In genomic region chr17:82704886-82705285, GRCh38 we compare ENCODE assay signal across 17 cellular contexts. TPM values are rescaled to one million over a fixed set of nuclear protein-coding genes. Genes with fewer than 3 reads are reported as not detected.
DNase-seq lines count a peak whose midpoint lies in the region; ATAC-seq, FAIRE-seq and TF ChIP-seq lines count a peak whose summit lies in the region.
"Had no signal": no experiment of that assay in that cellular context is flagged by ENCODE, and none has a peak within 500 bp of the region (broad histone marks: within the 10 kb centered on the region; RNA-seq: fewer than 3 reads in every experiment).

No MANE protein-coding gene starts in this region.

- ATAC-seq in GM19328 (IDR thresholded peaks at IDR 0.05; ENCODE audit: unreplicated experiment): no peak
- no peak for ATAC-seq in HG02798 (IDR thresholded peaks at IDR 0.05; ENCODE audit: poor library complexity, unreplicated experiment)
- ATAC-seq: A549, GM12878 had no signal

- H3K36me3 Mint-ChIP-seq in neural crest cell (ENCODE audit: low read depth): no peaks in the 10 kb centered on the region
- H3K36me3 Mint-ChIP-seq: CD4-positive, CD25-positive, alpha-beta regulatory T cell had no signal

- H2BK20ac ChIP-seq in H1 (ENCODE audit: low read length): no peak overlapping the region

- TF ChIP-seq CTCF in Peyer's patch (IDR thresholded peaks at IDR 0.05): no peak
- TF ChIP-seq CTCF in H1 (IDR thresholded peaks at IDR 0.05; ENCODE audit: control extremely low read depth in 1 of 3, insufficient read depth in 1 of 3, low read depth in 1 of 3, low read length in 3 of 3): no peak
- no peak for TF ChIP-seq CTCF in neural crest cell (conservative IDR thresholded peaks at IDR 0.05)

- FAIRE-seq in H1 (lab: Jason Lieb, UNC): no peak
- FAIRE-seq: A549, GM12878, GM18507 had no signal

- H3K4me1 ChIP-seq in Peyer's patch (peaks cover 0 to 25% (median 6%) of the 10 kb centered on the region in 4 donors), H1 (replicated peaks in 1 of 4; ENCODE audit: control insufficient read depth in 3 of 4, insufficient read depth in 4 of 4, low read length in 3 of 4) (no peaks in the 10 kb centered on the region)

- no peak overlapping the region for H3K14ac ChIP-seq in H1 (ENCODE audit: insufficient read length)

- in situ Hi-C loops in G401 (cut with HindIII; ENCODE audit: low sequenced_read_pairs): no loop called here

- H2AFZ ChIP-seq in H1 (ENCODE audit: low read length): no peak overlapping the region

- H4K8ac ChIP-seq in H1 (ENCODE audit: extremely low read depth, insufficient read depth, low read length): no peak overlapping the region; the same call in 1 of the 2 replicates

- no peak overlapping the region for H2BK12ac ChIP-seq in H1 (ENCODE audit: low read depth, low read length)

- H3K9me3 ChIP-seq in Peyer's patch (no peaks in the 10 kb centered on the region), H1 (ENCODE audit: insufficient read depth in 2 of 2, low read depth in 1 of 2, low read length in 1 of 2) (no peaks in the 10 kb centered on the region)
- H3K9me3 ChIP-seq: A549 had no signal

- TF ChIP-seq EP300 in H1 (IDR thresholded peaks at IDR 0.05; ENCODE audit: borderline replicate concordance in 1 of 2, low read depth in 2 of 2, low read length in 2 of 2): no peak

- H3K18ac ChIP-seq in H1 (ENCODE audit: extremely low read depth, low read length): no peak overlapping the region

- 78% methylated on average over 13 of the region's 13 CpGs; no CpG with 5 or more reads in 1 of the 2 experiments for WGBS in H1 (ENCODE audit: extremely low coverage in 1 of 2, insufficient coverage in 1 of 2, insufficient read length in 1 of 2, insufficient replicate concordance in 2 of 2, low coverage in 1 of 2, low lambda C conversion rate in 2 of 2, missing lambda C conversion rate in 1 of 2), 2 experiments

- H3K79me1 ChIP-seq in H1 (ENCODE audit: low read depth, low read length): no peaks in the 10 kb centered on the region

- H3K4me1 Mint-ChIP-seq in neural crest cell: no peaks in the 10 kb centered on the region

- no peak overlapping the region for H2BK15ac ChIP-seq in H1 (ENCODE audit: low read length)

- CTCF ChIA-PET in H1 (lab: Charles Lee; ENCODE audit: partially characterized antibody): interaction anchor here (1.9 kb wide), 1 partner anchor 71 kb away, joined by 4 read pairs; no protein-coding TSS in a partner anchor

- H4K91ac ChIP-seq in H1 (replicated peaks; ENCODE audit: insufficient read length, low read length): peak overlapping the region; percentile 27

- TF ChIP-seq POLR2A in Peyer's patch (IDR thresholded peaks at IDR 0.05) (no peak), H1 (IDR thresholded peaks at IDR 0.05; ENCODE audit: control extremely low read depth in 1 of 2, low read depth in 2 of 2, low read length in 2 of 2) (no peak)

- H3K27me3 ChIP-seq in Peyer's patch (no peaks in the 10 kb centered on the region), H1 (replicated peaks in 1 of 4; ENCODE audit: control insufficient read depth in 3 of 4, extremely low read depth in 1 of 4, insufficient read depth in 3 of 4, low read length in 3 of 4) (0 out of 7 replicates have a peak, but pooled peaks cover 0 to 5% (median 0%) of the 10 kb centered on the region in 4 experiments)

- H4K5ac ChIP-seq in H1 (ENCODE audit: insufficient read length, low read depth, low read length): no peak overlapping the region

- no peak for DNase-seq in Peyer's patch
- no peak for DNase-seq in H1 (ENCODE audit: low read depth in 1 of 2, low spot score in 2 of 2)
- DNase-seq in neural crest cell (ENCODE audit: low read depth, low spot score): no peak
- DNase-seq in NCI-H2081 (lab: John Stamatoyannopoulos, UW): no peak
- DNase-seq in G401 (ENCODE audit: low spot score): no peak
- DNase-seq: CD4-positive, CD25-positive, alpha-beta regulatory T cell; DMS 273 treated with DMSO at 0.1 percent for 48 hours; HCEC 1CT; HFFc6; KBM-7 had no signal

- no peak overlapping the region for H2BK5ac ChIP-seq in H1 (ENCODE audit: low read depth, low read length)

- TF ChIP-seq RAD21 in H1 (IDR thresholded peaks at IDR 0.05 in 1 of 2, conservative IDR thresholded peaks at IDR 0.05 in 1 of 2; ENCODE audit: low read depth in 2 of 2, low read length in 2 of 2): no peak

- peaks cover 14% of the 10 kb centered on the region for H3K27me3 Mint-ChIP-seq in neural crest cell (ENCODE audit: low read depth)
- H3K27me3 Mint-ChIP-seq: CD4-positive, CD25-positive, alpha-beta regulatory T cell had no signal

- H3K9me3 Mint-ChIP-seq in neural crest cell: no peaks in the 10 kb centered on the region
- H3K9me3 Mint-ChIP-seq: CD4-positive, CD25-positive, alpha-beta regulatory T cell; HFFc6 had no signal

- no peak overlapping the region for H3K27ac Mint-ChIP-seq in neural crest cell (ENCODE audit: unreplicated experiment)
- H3K27ac Mint-ChIP-seq: CD4-positive, CD25-positive, alpha-beta regulatory T cell; HFFc6 had no signal

- H3K23ac ChIP-seq in H1 (ENCODE audit: insufficient read length): no peak overlapping the region

- no peak overlapping the region for H2BK120ac ChIP-seq in H1 (replicated peaks; ENCODE audit: low read depth, low read length)

- no peak overlapping the region for H2AK5ac ChIP-seq in H1 (ENCODE audit: low read depth, low read length)

- no peak overlapping the region for H3K9ac ChIP-seq in H1 (replicated peaks in 1 of 4; ENCODE audit: extremely low read depth in 1 of 4, low read depth in 3 of 4, low read length in 3 of 4)

- H3K36me3 ChIP-seq in Peyer's patch: no peaks in the 10 kb centered on the region
- H3K36me3 ChIP-seq in H1 (ENCODE audit: control insufficient read depth in 2 of 4, insufficient read depth in 4 of 4, low read length in 3 of 4): no peaks in the 10 kb centered on the region

- no peaks in the 10 kb centered on the region for H3K23me2 ChIP-seq in H1 (ENCODE audit: low read depth, low read length)

- POLR2A ChIA-PET in H1 (lab: Charles Lee; ENCODE audit: partially characterized antibody): interaction anchor here (1.1 kb wide), 1 partner anchor 10 kb away, joined by 3 read pairs; no protein-coding TSS in a partner anchor

- H3K4me2 ChIP-seq in H1 (ENCODE audit: insufficient read depth in 1 of 2, low read depth in 2 of 2, low read length in 2 of 2): no peak overlapping the region

- H3K4me3 Mint-ChIP-seq in neural crest cell: peak overlapping the region; percentile 34
- H3K4me3 Mint-ChIP-seq: HFFc6 had no signal

- no peak overlapping the region for H3K4ac ChIP-seq in H1 (replicated peaks; ENCODE audit: insufficient read length, low read depth, low read length)

- H3K79me2 ChIP-seq in H1 (ENCODE audit: control insufficient read depth in 1 of 2, insufficient read depth in 2 of 2, low read length in 2 of 2): no peaks in the 10 kb centered on the region

- no peaks in the 10 kb centered on the region for H4K20me1 ChIP-seq in H1 (replicated peaks in 1 of 2; ENCODE audit: control insufficient read depth in 1 of 2, insufficient read depth in 2 of 2, low read length in 2 of 2)

- H3K4me3 ChIP-seq in Peyer's patch (peak overlapping the region in 1 of 4 donors; percentile 41), H1 (ENCODE audit: extremely low read depth in 1 of 4, insufficient read depth in 2 of 4, low read depth in 3 of 4, low read length in 4 of 4) (no peak overlapping the region)
- H3K4me3 ChIP-seq: A549, GM12878 had no signal

- H3K27ac ChIP-seq in Peyer's patch (peak overlapping the region in 3 of 4 donors; percentile 57 to 92 (median 75)), H1 (ENCODE audit: low read depth, low read length) (no peak overlapping the region)
- H3K27ac ChIP-seq: A549 had no signal

- no peak overlapping the region for H3K56ac ChIP-seq in H1 (replicated peaks; ENCODE audit: insufficient read length, low read depth, low read length)

RNA-seq across cellular contexts. Expression of gene RAB40B, which starts 6.4 kb away (rescaled TPM):
- total RNA-seq in Peyer's patch (10 to 100 TPM; 13.3 to 63.5 (median 29.1) TPM), neural crest cell (5.6 and 8.9 TPM in 2 replicates)
- 3.1 and 3.3 TPM in 2 replicates for total RNA-seq in H1 (2021; fragmentation: NEBNext Ultra II Directional; extraction: Animal tissue kit (Norgen Biotek cat#: 25700))
- 4.6 and 7.1 TPM in 2 replicates for polyA plus RNA-seq in H1 (2011; rRNA removed)
- polyA plus RNA-seq in H1 (2011; cell fraction: cytosol; rRNA removed): 2.9 TPM
- polyA plus RNA-seq in H1 (2011; cell fraction: nucleus; rRNA removed): 5.8 TPM
- 4.1 to 5.9 TPM (median 4.3 TPM) in 4 replicates for polyA plus RNA-seq in H1 (2012, experiment 1 of 2)
- 13.5 TPM for polyA plus RNA-seq in H1 (2012, experiment 2 of 2)
- 2.4 TPM for polyA plus RNA-seq in H1 (2013, experiment 1 of 2)
- polyA plus RNA-seq in H1 (2013, experiment 2 of 2): 3.6 TPM
- polyA minus RNA-seq in H1 (2011; rRNA and poly(A)+ RNA removed): 0.95 and 1.5 TPM in 2 replicates
- polyA minus RNA-seq in H1 (2011; cell fraction: cytosol; rRNA and poly(A)+ RNA removed): 1.1 TPM
- polyA minus RNA-seq in H1 (2011; cell fraction: nucleus; rRNA and poly(A)+ RNA removed): 1.8 TPM
- 28.7 and 37.8 TPM in 2 replicates for total RNA-seq in G401 (2014; rRNA removed; shearing (Covaris generic))

RNA-seq across cellular contexts. Expression of gene FN3KRP, which starts 11.6 kb away (rescaled TPM):
- total RNA-seq in Peyer's patch: 10 to 100 TPM; 15.5 to 33.0 (median 19.7) TPM
- total RNA-seq in H1 (2021; fragmentation: NEBNext Ultra II Directional; extraction: Animal tissue kit (Norgen Biotek cat#: 25700)): 21.4 and 23.3 TPM in 2 replicates
- polyA plus RNA-seq in H1 (2011; rRNA removed): 17.1 and 18.1 TPM in 2 replicates
- polyA plus RNA-seq in H1 (2011; cell fraction: cytosol; rRNA removed): 17.3 TPM
- polyA plus RNA-seq in H1 (2011; cell fraction: nucleus; rRNA removed): 19.5 TPM
- 29.8 to 30.3 TPM (median 30.2 TPM) in 4 replicates for polyA plus RNA-seq in H1 (2012, experiment 1 of 2)
- polyA plus RNA-seq in H1 (2012, experiment 2 of 2): 18.4 TPM
- 13.8 TPM for polyA plus RNA-seq in H1 (2013, experiment 1 of 2)
- polyA plus RNA-seq in H1 (2013, experiment 2 of 2): 13.2 TPM
- 10.1 and 10.7 TPM in 2 replicates for polyA minus RNA-seq in H1 (2011; rRNA and poly(A)+ RNA removed)
- polyA minus RNA-seq in H1 (2011; cell fraction: cytosol; rRNA and poly(A)+ RNA removed): 8.7 TPM
- 4.8 TPM for polyA minus RNA-seq in H1 (2011; cell fraction: nucleus; rRNA and poly(A)+ RNA removed)
- 44.1 and 44.4 TPM in 2 replicates for total RNA-seq in neural crest cell
- 44.4 and 44.8 TPM in 2 replicates for total RNA-seq in G401 (2014; rRNA removed; shearing (Covaris generic))

RNA-seq across cellular contexts. Expression of gene FN3K, which starts 30.5 kb away (rescaled TPM):
- total RNA-seq in Peyer's patch: 10 to 100 TPM; 14.0 to 56.3 (median 23.0) TPM
- total RNA-seq in H1 (2021; fragmentation: NEBNext Ultra II Directional; extraction: Animal tissue kit (Norgen Biotek cat#: 25700)): 13.6 and 14.2 TPM in 2 replicates
- polyA plus RNA-seq in H1 (2011; rRNA removed): 0.88 and 2.1 TPM in 2 replicates
- 2.4 TPM for polyA plus RNA-seq in H1 (2011; cell fraction: cytosol; rRNA removed)
- polyA plus RNA-seq in H1 (2011; cell fraction: nucleus; rRNA removed): 4.6 TPM
- polyA plus RNA-seq in H1 (2012, experiment 1 of 2): 13.9 to 22.0 TPM (median 20.3 TPM) in 4 replicates
- 13.0 TPM for polyA plus RNA-seq in H1 (2012, experiment 2 of 2)
- 6.2 TPM for polyA plus RNA-seq in H1 (2013, experiment 1 of 2)
- polyA plus RNA-seq in H1 (2013, experiment 2 of 2): 5.4 TPM
- 1.7 and 1.8 TPM in 2 replicates for polyA minus RNA-seq in H1 (2011; rRNA and poly(A)+ RNA removed)
- polyA minus RNA-seq in H1 (2011; cell fraction: cytosol; rRNA and poly(A)+ RNA removed): 7.4 TPM
- 5.4 TPM for polyA minus RNA-seq in H1 (2011; cell fraction: nucleus; rRNA and poly(A)+ RNA removed)
- 21.7 and 23.8 TPM in 2 replicates for total RNA-seq in neural crest cell
- total RNA-seq in G401 (2014; rRNA removed; shearing (Covaris generic)): 0.03 and 0.43 TPM in 2 replicates
- total RNA-seq: Daoy, H4 had no signal

RNA-seq across cellular contexts. Expression of gene TBCD, which starts 47.0 kb away (rescaled TPM):
- total RNA-seq in Peyer's patch (100 to 1,000 TPM in 1 of 4 donors, 10 to 100 TPM in 3; 58.7 to 130 (median 74.8) TPM), neural crest cell (155 and 166 TPM in 2 replicates)
- 117 and 118 TPM in 2 replicates for total RNA-seq in H1 (2021; fragmentation: NEBNext Ultra II Directional; extraction: Animal tissue kit (Norgen Biotek cat#: 25700))
- polyA plus RNA-seq in H1 (2011; rRNA removed): 162 and 214 TPM in 2 replicates
- 111 TPM for polyA plus RNA-seq in H1 (2011; cell fraction: cytosol; rRNA removed)
- polyA plus RNA-seq in H1 (2011; cell fraction: nucleus; rRNA removed): 346 TPM
- 116 to 160 TPM (median 143 TPM) in 4 replicates for polyA plus RNA-seq in H1 (2012, experiment 1 of 2)
- polyA plus RNA-seq in H1 (2012, experiment 2 of 2): 116 TPM
- 64.1 TPM for polyA plus RNA-seq in H1 (2013, experiment 1 of 2)
- polyA plus RNA-seq in H1 (2013, experiment 2 of 2): 59.0 TPM
- 107 and 112 TPM in 2 replicates for polyA minus RNA-seq in H1 (2011; rRNA and poly(A)+ RNA removed)
- 87.7 TPM for polyA minus RNA-seq in H1 (2011; cell fraction: cytosol; rRNA and poly(A)+ RNA removed)
- 90.6 TPM for polyA minus RNA-seq in H1 (2011; cell fraction: nucleus; rRNA and poly(A)+ RNA removed)
- total RNA-seq in G401 (2014; rRNA removed; shearing (Covaris generic)): 86.4 and 108 TPM in 2 replicates

RNA-seq across cellular contexts. Expression of gene WDR45B, which starts 56.6 kb away (rescaled TPM):
- total RNA-seq in Peyer's patch (10 to 100 TPM; 68.8 to 90.0 (median 77.2) TPM), neural crest cell (57.1 and 64.6 TPM in 2 replicates)
- total RNA-seq in H1 (2021; fragmentation: NEBNext Ultra II Directional; extraction: Animal tissue kit (Norgen Biotek cat#: 25700)): 82.0 and 88.8 TPM in 2 replicates
- polyA plus RNA-seq in H1 (2011; rRNA removed): 100 and 101 TPM in 2 replicates
- 110 TPM for polyA plus RNA-seq in H1 (2011; cell fraction: cytosol; rRNA removed)
- 107 TPM for polyA plus RNA-seq in H1 (2011; cell fraction: nucleus; rRNA removed)
- 81.1 to 86.2 TPM (median 86.2 TPM) in 4 replicates for polyA plus RNA-seq in H1 (2012, experiment 1 of 2)
- 57.9 TPM for polyA plus RNA-seq in H1 (2012, experiment 2 of 2)
- polyA plus RNA-seq in H1 (2013, experiment 1 of 2): 70.1 TPM
- 72.8 TPM for polyA plus RNA-seq in H1 (2013, experiment 2 of 2)
- 93.1 and 96.5 TPM in 2 replicates for polyA minus RNA-seq in H1 (2011; rRNA and poly(A)+ RNA removed)
- polyA minus RNA-seq in H1 (2011; cell fraction: cytosol; rRNA and poly(A)+ RNA removed): 50.5 TPM
- 34.8 TPM for polyA minus RNA-seq in H1 (2011; cell fraction: nucleus; rRNA and poly(A)+ RNA removed)
- 109 and 117 TPM in 2 replicates for total RNA-seq in G401 (2014; rRNA removed; shearing (Covaris generic))

Comparison
In these comparisons a context has a peak if more than half of its experiments do, and no peak if none do; other contexts are left out.
1. RNA of gene FN3K, which starts 30.5 kb away (total RNA-seq): 14.0 to 56.3 TPM in Peyer's patch, 21.7 to 23.8 TPM in neural crest cell and 13.6 to 14.2 TPM in H1; 0.03 to 0.43 TPM in G401; every median in the first group is over 10 times any median in the second.